17 cellular contexts compared by ENCODE assay signal in the genomic region with DNA sequence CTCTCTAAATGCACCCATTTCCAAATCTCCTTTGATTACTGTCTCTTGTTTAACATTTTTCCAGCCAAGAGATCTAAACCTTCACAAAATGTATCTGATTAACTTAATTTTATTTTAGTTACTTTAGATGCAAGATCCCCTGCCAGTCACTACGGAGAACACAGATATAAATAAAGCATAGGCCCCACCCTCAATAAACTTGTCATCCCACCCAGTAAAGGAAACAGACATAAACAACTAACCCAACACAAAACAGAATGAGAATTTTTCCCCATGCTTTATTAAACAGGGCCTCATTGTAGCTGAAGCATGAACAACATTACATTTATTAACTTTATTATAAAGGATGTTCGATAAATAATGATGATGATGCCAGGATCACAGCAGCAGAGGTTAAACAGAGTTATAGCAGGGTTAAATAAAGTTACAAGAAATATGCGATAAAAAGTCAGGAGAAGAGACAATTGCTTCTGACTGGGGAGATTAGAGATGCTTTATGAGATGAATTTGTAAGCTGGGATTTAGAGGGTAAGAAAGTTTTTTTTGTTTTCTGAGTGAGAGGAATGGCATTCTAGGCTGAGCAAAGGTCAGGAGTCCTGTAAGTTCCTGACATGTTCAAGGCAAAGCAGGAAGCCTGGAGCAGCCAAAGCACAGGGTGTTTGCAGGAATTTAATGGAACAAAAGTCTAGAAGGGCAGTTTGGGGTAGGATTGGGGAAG. TPM values are rescaled to one million over a fixed set of nuclear protein-coding genes. Genes with fewer than 3 reads are reported as not detected.
DNase-seq lines count a peak whose midpoint lies in the region; FAIRE-seq and TF ChIP-seq lines count a peak whose summit lies in the region.
"Had no signal": no experiment of that assay in that cellular context is flagged by ENCODE, and none has a peak within 500 bp of the region (broad histone marks: within the 10 kb centered on the region; RNA-seq: fewer than 3 reads in every experiment).

No MANE protein-coding gene starts in this region.

- WGBS in trophoblast cell (ENCODE audit: extremely low coverage, insufficient coverage, insufficient read length): no CpG with 5 or more reads among the region's 3 CpGs

- FAIRE-seq in G401.6 (lab: Jason Lieb, UNC): peak; percentile 94
- FAIRE-seq: GM12892 had no signal

- H3K36me3 ChIP-seq in trophoblast cell (ENCODE audit: control insufficient read depth in 1 of 2, insufficient read depth in 2 of 2, low read length in 2 of 2) (no peaks in the 10 kb centered on the region), MM.1S (replicated peaks; ENCODE audit: insufficient read depth, low read length) (no peaks in the 10 kb centered on the region)
- H3K36me3 ChIP-seq: gastroesophageal sphincter, neutrophil, vagina had no signal

- H4K8ac ChIP-seq in trophoblast cell (ENCODE audit: low read depth, low read length): no peak overlapping the region

- H3K27me3 ChIP-seq in trophoblast cell (ENCODE audit: insufficient read depth, low read length) (no peaks in the 10 kb centered on the region), MM.1S (replicated peaks; ENCODE audit: insufficient read depth, low read length) (no peaks in the 10 kb centered on the region)
- H3K27me3 ChIP-seq: vagina had no signal

- H2AK5ac ChIP-seq in trophoblast cell (ENCODE audit: low read length): no peak overlapping the region

- H3K4me1 ChIP-seq in trophoblast cell (ENCODE audit: control insufficient read depth in 1 of 2, insufficient read depth in 2 of 2, low read length in 2 of 2) (peaks cover 7 to 10% of the 10 kb centered on the region in 2 experiments), MM.1S (ENCODE audit: low read length) (no peaks in the 10 kb centered on the region)
- H3K4me1 ChIP-seq: gastroesophageal sphincter had no signal

- no peaks in the 10 kb centered on the region for H3K79me2 ChIP-seq in trophoblast cell (ENCODE audit: control insufficient read depth, insufficient read depth, low read length, poor library complexity)
- H3K79me2 ChIP-seq in MM.1S (ENCODE audit: low read length): no peaks in the 10 kb centered on the region

- H3K4me3 ChIP-seq in epithelial cell of proximal tubule (ENCODE audit: low read depth, low read length): no peak overlapping the region
- no peak overlapping the region for H3K4me3 ChIP-seq in trophoblast cell (ENCODE audit: low read depth, low read length)
- H3K4me3 ChIP-seq in MM.1S (ENCODE audit: low read length): no peak overlapping the region
- H3K4me3 ChIP-seq: gastroesophageal sphincter, skin epidermis, vagina had no signal

- H3K18ac ChIP-seq in trophoblast cell (ENCODE audit: low read length): no peak overlapping the region

- no peak overlapping the region for H3K14ac ChIP-seq in trophoblast cell (ENCODE audit: low read length)

- H3K27ac ChIP-seq in trophoblast cell (ENCODE audit: low read depth, low read length) (peak overlapping the region; percentile 84), MM.1S (ENCODE audit: low read length) (no peak overlapping the region)
- H3K27ac ChIP-seq: gastroesophageal sphincter, neutrophil, skin epidermis, vagina had no signal

- H3F3A ChIP-seq in MM.1S (ENCODE audit: insufficient read depth, low read length): no peaks in the 10 kb centered on the region

- H3K4me2 ChIP-seq in trophoblast cell (ENCODE audit: low read length) (peak overlapping the region; percentile 36), MM.1S (ENCODE audit: low read depth, low read length) (no peak overlapping the region)

- peak; percentile 71 for DNase-seq in LoVo (ENCODE audit: low spot score)
- DNase-seq in epithelial cell of proximal tubule (ENCODE audit: low read depth): peak; percentile 7
- DNase-seq in trophoblast cell: peak; percentile 31 to 68
- DNase-seq in MM.1S: no peak
- no peak for DNase-seq in NCI-H345 treated with DMSO at 0.1 percent for 48 hours (lab: John Stamatoyannopoulos, UW; ENCODE audit: unreplicated experiment)
- DNase-seq in stimulated activated CD4-positive, alpha-beta T cell treated with anti-CD3 and anti-CD28 coated beads, Interleukin-1b, Interleukin-23, amount 100 ng/mL, for 48 hours: no peak
- DNase-seq: activated naive CD4-positive, alpha-beta T cell treated with Interleukin-2 at 50 U/mL for 16 hours; effector CD8-positive, alpha-beta T cell; mesenchymal stem cell; NCI-H2029 treated with DMSO at 0.1 percent for 48 hours; stimulated activated naive CD4-positive, alpha-beta T cell treated with Interleukin-2 at 50 U/mL for 16 hours had no signal

- H3K9ac ChIP-seq in trophoblast cell (ENCODE audit: low read length): no peak overlapping the region
- H3K9ac ChIP-seq in MM.1S (ENCODE audit: low read length): no peak overlapping the region

- H2AFZ ChIP-seq in trophoblast cell (ENCODE audit: insufficient read depth, low read length, poor library complexity) (no peak overlapping the region), MM.1S (ENCODE audit: low read length) (no peak overlapping the region)

- no peaks in the 10 kb centered on the region for H3K9me2 ChIP-seq in MM.1S (replicated peaks; ENCODE audit: insufficient read depth, low read length)

- H2BK120ac ChIP-seq in trophoblast cell (ENCODE audit: insufficient read depth, low read length, poor library complexity): no peak overlapping the region

- H2BK5ac ChIP-seq in trophoblast cell (ENCODE audit: low read depth, low read length, poor library complexity): peak overlapping the region; percentile 19

- no peak for TF ChIP-seq CTCF in epithelial cell of proximal tubule (conservative IDR thresholded peaks at IDR 0.05; ENCODE audit: low read depth, low read length)
- TF ChIP-seq CTCF in MM.1S (IDR thresholded peaks at IDR 0.05; ENCODE audit: low read length): no peak

- H4K91ac ChIP-seq in trophoblast cell (ENCODE audit: low read depth, low read length): no peak overlapping the region

- H3K79me1 ChIP-seq in trophoblast cell (ENCODE audit: low read length): peaks cover 4% of the 10 kb centered on the region

- H3K23ac ChIP-seq in trophoblast cell (ENCODE audit: low read length): no peak overlapping the region

- no peaks in the 10 kb centered on the region for H4K20me1 ChIP-seq in MM.1S (ENCODE audit: insufficient read depth, low read length)

- H4K12ac ChIP-seq in trophoblast cell (ENCODE audit: low read depth, low read length): no peak overlapping the region

- H2BK12ac ChIP-seq in trophoblast cell (ENCODE audit: low read length): no peak overlapping the region

- H3K9me3 ChIP-seq in trophoblast cell (ENCODE audit: insufficient read depth, low read depth, low read length) (no peaks in the 10 kb centered on the region), MM.1S (replicated peaks; ENCODE audit: insufficient read depth, low read length) (no peaks in the 10 kb centered on the region)
- H3K9me3 ChIP-seq: gastroesophageal sphincter, neutrophil, vagina had no signal

- no peak overlapping the region for H3K4ac ChIP-seq in trophoblast cell (ENCODE audit: low read depth, low read length)

RNA-seq across cellular contexts. Expression of a gene that starts 41.1 kb away (rescaled TPM):
- 6.4 and 17.8 TPM in 2 replicates for total RNA-seq in epithelial cell of proximal tubule
- polyA plus RNA-seq in trophoblast cell (2013): 329 and 338 TPM in 2 replicates

Comparison
In these comparisons a context has a peak if more than half of its experiments do, and no peak if none do; other contexts are left out.
1. DNase-seq: peak in LoVo (single experiment), epithelial cell of proximal tubule (single experiment) and trophoblast cell (2 of 2); none in MM.1S (single experiment), NCI-H345 treated with DMSO at 0.1 percent for 48 hours (single experiment) and stimulated activated CD4-positive, alpha-beta T cell treated with anti-CD3 and anti-CD28 coated beads, Interleukin-1b, Interleukin-23, amount 100 ng/mL, for 48 hours (single experiment).